ENCODE assay signal across 8 cellular contexts in genomic region chr2:74482801-74483674, GRCh38. TPM values are rescaled to one million over a fixed set of nuclear protein-coding genes. Genes with fewer than 3 reads are reported as not detected.
A peak's percentile ranks its signal among the peaks of the same experiment; 100 is the strongest.
DNase-seq lines count a peak whose midpoint lies in the region; ATAC-seq and TF ChIP-seq lines count a peak whose summit lies in the region.

A gene with protein sequence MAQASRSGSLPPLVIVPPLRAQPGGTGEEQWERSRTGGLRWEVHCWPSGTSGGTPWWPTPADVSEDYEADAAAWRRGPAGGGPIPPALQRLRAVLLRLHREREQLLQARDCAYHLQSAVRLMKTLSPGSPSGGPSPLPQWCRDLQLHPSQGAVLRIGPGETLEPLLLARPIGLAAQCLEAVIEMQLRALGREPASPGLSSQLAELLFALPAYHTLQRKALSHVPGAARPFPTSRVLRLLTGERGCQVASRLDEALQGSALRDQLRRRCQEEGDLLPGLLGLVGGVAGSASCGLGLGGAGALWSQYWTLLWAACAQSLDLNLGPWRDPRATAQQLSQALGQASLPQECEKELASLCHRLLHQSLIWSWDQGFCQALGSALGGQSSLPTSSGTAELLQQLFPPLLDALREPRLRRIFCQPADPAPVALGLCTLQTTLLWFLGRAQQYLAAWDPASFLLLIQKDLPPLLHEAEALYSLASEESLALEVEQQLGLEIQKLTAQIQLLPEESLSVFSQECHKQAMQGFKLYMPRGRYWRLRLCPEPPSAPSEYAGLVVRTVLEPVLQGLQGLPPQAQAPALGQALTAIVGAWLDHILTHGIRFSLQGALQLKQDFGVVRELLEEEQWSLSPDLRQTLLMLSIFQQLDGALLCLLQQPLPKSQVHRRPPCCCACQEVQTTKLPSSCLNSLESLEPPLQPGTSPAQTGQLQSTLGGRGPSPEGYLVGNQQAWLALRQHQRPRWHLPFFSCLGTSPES (minus strand): TSS chr2:74482998. CDS start chr2:74482837, 161 bp downstream.
Gene TTC31, plus strand, starts transcription at chr2:74483081. Its CDS starts 15 bp downstream, at chr2:74483096.

- no peaks in the 10 kb centered on the region for H3K9me3 ChIP-seq in ascending aorta

- peak within 1 kb of the TSS; percentile 80 to 85 for H3K4me3 ChIP-seq in ascending aorta

- DNase-seq in NCI-H1694 treated with DMSO at 0.1 percent for 48 hours (lab: John Stamatoyannopoulos, UW) (peak; percentile 98), ascending aorta (ENCODE audit: low spot score in 2 of 2) (peak; percentile 92 to 99), hepatic stellate cell (ENCODE audit: low spot score) (peak; percentile 94), retina (peak; percentile 99), HuH-7.5 (ENCODE audit: low spot score) (no peak)

- H3K36me3 ChIP-seq in ascending aorta = peaks cover 3 to 33% of the 10 kb centered on the region in 2 donors

- ATAC-seq in GM18498 (IDR thresholded peaks at IDR 0.05; ENCODE audit: unreplicated experiment) (peak; percentile 90), HG02885 (IDR thresholded peaks at IDR 0.05; ENCODE audit: poor library complexity, unreplicated experiment) (peak; percentile 90)

- no peaks in the 10 kb centered on the region for H3K27me3 ChIP-seq in ascending aorta

- peak within 1 kb of the TSS; percentile 85 to 90 for H3K27ac ChIP-seq in ascending aorta

- peak; percentile 83 to 91 (median 86) for TF ChIP-seq CTCF in ascending aorta (IDR thresholded peaks at IDR 0.05)

- H3K4me1 ChIP-seq in ascending aorta = peaks cover 9 to 21% of the 10 kb centered on the region in 2 donors

- intact Hi-C loops in T-helper 2 cell treated with Interferon-gamma antibody and Interleukin-4, amounts not matched to agents 100 ng/mL and 5 ng/mL, for 36 hours (cut with micrococcal nuclease) = loop anchor here (1.0 to 2.0 kb wide), 8 partner anchors 11 to 104 kb away; partner anchors contain the start of genes AUP1, C2orf81, DOK1 and HTRA2
- intact Hi-C loops in ascending aorta (cut with DNase I) = loop anchor here (1.0 to 2.0 kb wide), 7 partner anchors 11 to 104 kb away; partner anchors contain the start of genes AUP1, DOK1, HTRA2 and INO80B

RNA-seq across cellular contexts. Expression of the first gene that starts in this region (rescaled TPM):
- 30.4 and 32.0 TPM in 2 replicates for total RNA-seq in T-helper 2 cell treated with Interferon-gamma antibody and Interleukin-4, amounts not matched to agents 100 ng/mL and 5 ng/mL, for 36 hours
- 16.5 TPM for total RNA-seq in ascending aorta

RNA-seq across cellular contexts. Expression of gene TTC31, which starts in this region (rescaled TPM):
- total RNA-seq in T-helper 2 cell treated with Interferon-gamma antibody and Interleukin-4, amounts not matched to agents 100 ng/mL and 5 ng/mL, for 36 hours = 43.4 and 43.9 TPM in 2 replicates
- 19.5 TPM for total RNA-seq in ascending aorta
